20 cellular contexts compared by ENCODE assay signal in the genomic region with DNA sequence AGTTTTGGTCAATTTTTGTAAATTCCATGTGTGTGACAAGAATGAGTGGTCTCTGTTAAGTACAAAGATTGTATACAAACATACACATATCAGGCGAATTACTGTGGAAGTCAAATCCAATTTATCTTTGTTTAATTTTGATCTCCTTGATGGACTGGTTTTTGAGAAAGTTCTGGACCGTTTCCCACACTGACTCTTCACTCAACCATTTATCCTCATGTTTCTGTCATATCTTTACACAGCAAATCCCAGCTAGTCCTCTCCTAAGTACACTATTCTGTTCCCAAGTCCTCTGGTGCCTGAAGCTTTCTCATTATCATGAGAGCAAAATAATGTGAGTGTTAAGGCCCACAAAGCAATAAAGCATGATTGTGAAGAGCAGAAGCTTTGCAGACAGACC.
DNase-seq lines count a peak whose midpoint lies in the region; ATAC-seq and TF ChIP-seq lines count a peak whose summit lies in the region.
"Had no signal": no experiment of that assay in that cellular context is flagged by ENCODE, and none has a peak within 500 bp of the region (broad histone marks: within the 10 kb centered on the region; RNA-seq: fewer than 3 reads in every experiment).

No MANE protein-coding gene starts in this region.

- H3K4me2 ChIP-seq in GM23248 (ENCODE audit: unreplicated experiment): no peak overlapping the region
- H3K4me2 ChIP-seq: A549; BLaER1 treated with 17β-estradiol and CSF1 and Interleukin-3, amounts not matched to agents 10 nM and 100 nM; GM23338 had no signal

- peaks cover 6% of the 10 kb centered on the region for H3K9me3 Mint-ChIP-seq in activated naive CD4-positive, alpha-beta T cell treated with anti-CD3 and anti-CD28 coated beads, Interleukin-2, amount 10 ng/mL, durations not matched to agents 7 days and 5 days
- H3K9me3 Mint-ChIP-seq: GM23338, H9 had no signal

- DNase-seq in GM23248 (peak; percentile 9), LNCaP clone FGC (ENCODE audit: low read depth) (peak; percentile 60)
- no peak for DNase-seq in activated naive CD4-positive, alpha-beta T cell (lab: John Stamatoyannopoulos, UW)
- DNase-seq in activated naive CD4-positive, alpha-beta T cell treated with anti-CD3 and anti-CD28 coated beads, Interleukin-2, amount 10 ng/mL, durations not matched to agents 7 days and 5 days: no peak
- DNase-seq: 8988T; ACHN; AML-193; BE2C; CD4-positive, alpha-beta T cell; CD8-positive, alpha-beta memory T cell; DMS 273 treated with DMSO at 0.1 percent for 48 hours; DMS79; GF-D8; H9 had no signal

- H3K27me3 Mint-ChIP-seq in activated naive CD4-positive, alpha-beta T cell treated with anti-CD3 and anti-CD28 coated beads, Interleukin-2, amount 10 ng/mL, durations not matched to agents 7 days and 5 days: no peaks in the 10 kb centered on the region
- H3K27me3 Mint-ChIP-seq: CD4-positive, alpha-beta T cell; CD8-positive, alpha-beta memory T cell had no signal

- no peaks in the 10 kb centered on the region for H4K20me1 ChIP-seq in GM23248 (ENCODE audit: insufficient read depth)
- H4K20me1 ChIP-seq: BLaER1 treated with 17β-estradiol and CSF1 and Interleukin-3, amounts not matched to agents 10 nM and 100 nM had no signal

- in situ Hi-C loops in GM23248 (cut with MboI): no loop called here

- no peaks in the 10 kb centered on the region for H3K36me3 ChIP-seq in GM23248 (ENCODE audit: low read depth)
- H3K36me3 ChIP-seq: BE2C; BLaER1 treated with 17β-estradiol and CSF1 and Interleukin-3, amounts not matched to agents 10 nM and 100 nM had no signal

- H3K36me3 Mint-ChIP-seq in activated naive CD4-positive, alpha-beta T cell treated with anti-CD3 and anti-CD28 coated beads, Interleukin-2, amount 10 ng/mL, durations not matched to agents 7 days and 5 days: no peaks in the 10 kb centered on the region
- H3K36me3 Mint-ChIP-seq: CD14-positive monocyte; CD8-positive, alpha-beta memory T cell had no signal

- CTCF ChIA-PET in activated naive CD4-positive, alpha-beta T cell treated with anti-CD3 and anti-CD28 coated beads, Interleukin-2, amount 10 ng/mL, durations not matched to agents 7 days and 5 days (lab: Charles Lee): no interaction called here

- no peaks in the 10 kb centered on the region for H3F3A ChIP-seq in GM23248 (ENCODE audit: insufficient read depth)

- no peaks in the 10 kb centered on the region for H3K9me3 ChIP-seq in GM23248 (ENCODE audit: low read depth)
- H3K9me3 ChIP-seq: A549, BE2C had no signal

- TF ChIP-seq CTCF in LNCaP clone FGC (IDR thresholded peaks at IDR 0.05; ENCODE audit: control insufficient read depth, extremely low read depth, insufficient read depth): no peak

- no peak overlapping the region for H3K4me3 Mint-ChIP-seq in activated naive CD4-positive, alpha-beta T cell treated with anti-CD3 and anti-CD28 coated beads, Interleukin-2, amount 10 ng/mL, durations not matched to agents 7 days and 5 days
- H3K4me3 Mint-ChIP-seq: CD14-positive monocyte; CD4-positive, alpha-beta T cell; CD8-positive, alpha-beta memory T cell; GM23338; H9 had no signal

- no peaks in the 10 kb centered on the region for H3K79me2 ChIP-seq in GM23248 (ENCODE audit: insufficient read depth)

- no peak overlapping the region for H3K27ac Mint-ChIP-seq in activated naive CD4-positive, alpha-beta T cell treated with anti-CD3 and anti-CD28 coated beads, Interleukin-2, amount 10 ng/mL, durations not matched to agents 7 days and 5 days
- H3K27ac Mint-ChIP-seq: CD14-positive monocyte; CD4-positive, alpha-beta T cell; CD8-positive, alpha-beta memory T cell; GM23338; H9 had no signal

- WGBS in GM23248 (ENCODE audit: low coverage in 1 of 2, low lambda C conversion rate in 2 of 2, missing lambda C conversion rate in 2 of 2), 2 experiments: 68 to 73% methylated on average over 2 of the region's 2 CpGs

- ATAC-seq in esophagus mucosa: peak; percentile 52
- no peak for ATAC-seq in HG03432 (IDR thresholded peaks at IDR 0.05; ENCODE audit: unreplicated experiment)
- ATAC-seq: A549, GM23338 had no signal

- H3K9ac ChIP-seq in GM23248: no peak overlapping the region
- H3K9ac ChIP-seq: BLaER1 treated with 17β-estradiol and CSF1 and Interleukin-3, amounts not matched to agents 10 nM and 100 nM had no signal

- H3K27me3 ChIP-seq in GM23248 (replicated peaks; ENCODE audit: insufficient read depth): no peaks in the 10 kb centered on the region
- H3K27me3 ChIP-seq: BE2C; BLaER1 treated with 17β-estradiol and CSF1 and Interleukin-3, amounts not matched to agents 10 nM and 100 nM had no signal

- H3K27ac ChIP-seq in GM23248: no peak overlapping the region
- H3K27ac ChIP-seq: A549; BLaER1 treated with 17β-estradiol and CSF1 and Interleukin-3, amounts not matched to agents 10 nM and 100 nM had no signal

- no peak overlapping the region for H2AFZ ChIP-seq in GM23248
- H2AFZ ChIP-seq: GM23338 had no signal

- H3K9me2 ChIP-seq in GM23248 (ENCODE audit: insufficient read depth): no peaks in the 10 kb centered on the region

- H3K4me3 ChIP-seq in GM23248 (no peak overlapping the region), LNCaP clone FGC (ENCODE audit: low read depth, low read length) (no peak overlapping the region)
- H3K4me3 ChIP-seq: A549; BLaER1 treated with 17β-estradiol and CSF1 and Interleukin-3, amounts not matched to agents 10 nM and 100 nM; GM23338 had no signal

- H3K4me1 Mint-ChIP-seq in activated naive CD4-positive, alpha-beta T cell treated with anti-CD3 and anti-CD28 coated beads, Interleukin-2, amount 10 ng/mL, durations not matched to agents 7 days and 5 days: no peaks in the 10 kb centered on the region
- H3K4me1 Mint-ChIP-seq: CD14-positive monocyte; CD8-positive, alpha-beta memory T cell had no signal

- peaks cover 17% of the 10 kb centered on the region for H3K4me1 ChIP-seq in GM23248 (ENCODE audit: insufficient read depth)
- H3K4me1 ChIP-seq: A549, BE2C had no signal

Comparison
In these comparisons a context has a peak if more than half of its experiments do, and no peak if none do; other contexts are left out.
1. DNase-seq: peak in GM23248 (single experiment) and LNCaP clone FGC (single experiment); none in activated naive CD4-positive, alpha-beta T cell (0 of 4) and activated naive CD4-positive, alpha-beta T cell treated with anti-CD3 and anti-CD28 coated beads, Interleukin-2, amount 10 ng/mL, durations not matched to agents 7 days and 5 days (single experiment).